Comparison of ENCODE assay signal across 36 cellular contexts in genomic region chr1:177934927-177935326, GRCh38. TPM values are rescaled to one million over a fixed set of nuclear protein-coding genes. Genes with fewer than 3 reads are reported as not detected.
"Had no signal": no experiment of that assay in that cellular context is flagged by ENCODE, and none has a peak within 500 bp of the region (broad histone marks: within the 10 kb centered on the region; RNA-seq: fewer than 3 reads in every experiment).

No MANE protein-coding gene starts in this region.

- H3K4me3 ChIP-seq: MG63, Peyer's patch had no signal

- DNase-seq: activated CD4-positive, alpha-beta memory T cell treated with anti-CD3 and anti-CD28 coated beads, Interleukin-2, amount 10 ng/mL, durations not matched to agents 7 days and 5 days; activated CD4-positive, alpha-beta T cell treated with anti-CD3 and anti-CD28 coated beads for 1 hour; activated CD4-positive, alpha-beta T cell treated with anti-CD3 and anti-CD28 coated beads for 48 hours; activated CD4-positive, CD25-positive, alpha-beta regulatory T cell; activated CD8-positive, alpha-beta memory T cell treated with anti-CD3 and anti-CD28 coated beads for 24 hours; activated CD8-positive, alpha-beta memory T cell treated with anti-CD3 and anti-CD28 coated beads, Interleukin-2, amount 10 ng/mL, durations not matched to agents 7 days and 5 days; activated CD8-positive, alpha-beta memory T cell treated with anti-CD3 and anti-CD28 coated beads, Interleukin-2, amount 50 U/mL, for 48 hours; activated effector memory CD4-positive, alpha-beta T cell treated with Interleukin-2 at 50 U/mL for 16 hours; activated naive CD4-positive, alpha-beta T cell treated with anti-CD3 and anti-CD28 coated beads, Interleukin-2, amount 50 U/mL, for 16 hours; activated naive CD8-positive, alpha-beta T cell treated with anti-CD3 and anti-CD28 coated beads for 36 hours; activated T-cell treated with anti-CD3 and anti-CD28 coated beads, Interleukin-2, amount 50 U/mL, for 48 hours; amniotic stem cell; aorta; brain microvascular endothelial cell; Kasumi-1; KG1; MG63; NCI-H1048; NCI-H1105 treated with DMSO at 0.1 percent for 48 hours; NCI-H1436; NCI-H1694; NCI-H2029 treated with DMSO at 0.1 percent for 48 hours; NCI-H2107; NCI-H345; NCI-H524 treated with DMSO at 0.1 percent for 48 hours; NCI-H748 treated with DMSO at 0.1 percent for 48 hours; NK-92 treated with Interleukin-12 subunit alpha and Interleukin-12 subunit beta, amount 100 ng/mL, for 24 hours; PC-3; Peyer's patch; RPMI8226; SW 1271; T-helper 1 cell; T-helper 2 cell; T-helper 9 cell had no signal

- H3K27me3 ChIP-seq: brain microvascular endothelial cell, MG63, Peyer's patch had no signal

- ATAC-seq: activated CD8-positive, alpha-beta memory T cell treated with anti-CD3 and anti-CD28 coated beads, Interleukin-2, amount 10 ng/mL, durations not matched to agents 7 days and 5 days; PC-3 had no signal

- H3K27me3 Mint-ChIP-seq: activated CD4-positive, alpha-beta memory T cell treated with anti-CD3 and anti-CD28 coated beads, Interleukin-2, amount 10 ng/mL, durations not matched to agents 7 days and 5 days; activated CD8-positive, alpha-beta memory T cell treated with anti-CD3 and anti-CD28 coated beads, Interleukin-2, amount 10 ng/mL, durations not matched to agents 7 days and 5 days; activated naive CD8-positive, alpha-beta T cell treated with anti-CD3 and anti-CD28 coated beads for 36 hours; central memory CD8-positive, alpha-beta T cell had no signal

- H3K27ac ChIP-seq: brain microvascular endothelial cell, Peyer's patch, VCaP had no signal

- H3K9me3 ChIP-seq: MG63, Peyer's patch had no signal

- H3K36me3 Mint-ChIP-seq: activated CD8-positive, alpha-beta memory T cell treated with anti-CD3 and anti-CD28 coated beads, Interleukin-2, amount 10 ng/mL, durations not matched to agents 7 days and 5 days; activated naive CD8-positive, alpha-beta T cell treated with anti-CD3 and anti-CD28 coated beads for 36 hours had no signal

- H3K36me3 ChIP-seq: brain microvascular endothelial cell, MG63 had no signal

- H3K9me3 Mint-ChIP-seq: activated CD4-positive, alpha-beta memory T cell treated with anti-CD3 and anti-CD28 coated beads, Interleukin-2, amount 10 ng/mL, durations not matched to agents 7 days and 5 days; activated naive CD8-positive, alpha-beta T cell treated with anti-CD3 and anti-CD28 coated beads for 36 hours had no signal

- H3K4me1 Mint-ChIP-seq: activated CD4-positive, alpha-beta memory T cell treated with anti-CD3 and anti-CD28 coated beads, Interleukin-2, amount 10 ng/mL, durations not matched to agents 7 days and 5 days; activated CD8-positive, alpha-beta memory T cell treated with anti-CD3 and anti-CD28 coated beads, Interleukin-2, amount 10 ng/mL, durations not matched to agents 7 days and 5 days; activated naive CD8-positive, alpha-beta T cell treated with anti-CD3 and anti-CD28 coated beads for 36 hours; central memory CD8-positive, alpha-beta T cell had no signal

- H3K27ac Mint-ChIP-seq: activated CD4-positive, alpha-beta memory T cell treated with anti-CD3 and anti-CD28 coated beads, Interleukin-2, amount 10 ng/mL, durations not matched to agents 7 days and 5 days; activated CD8-positive, alpha-beta memory T cell treated with anti-CD3 and anti-CD28 coated beads, Interleukin-2, amount 10 ng/mL, durations not matched to agents 7 days and 5 days; activated naive CD8-positive, alpha-beta T cell treated with anti-CD3 and anti-CD28 coated beads for 36 hours had no signal

- H3K4me3 Mint-ChIP-seq: activated CD4-positive, alpha-beta memory T cell treated with anti-CD3 and anti-CD28 coated beads, Interleukin-2, amount 10 ng/mL, durations not matched to agents 7 days and 5 days; activated CD8-positive, alpha-beta memory T cell treated with anti-CD3 and anti-CD28 coated beads, Interleukin-2, amount 10 ng/mL, durations not matched to agents 7 days and 5 days; activated naive CD8-positive, alpha-beta T cell treated with anti-CD3 and anti-CD28 coated beads for 36 hours; central memory CD8-positive, alpha-beta T cell had no signal

- H3K4me1 ChIP-seq: Peyer's patch had no signal

RNA-seq across cellular contexts. Expression of gene SEC16B, which starts 34.9 kb away (rescaled TPM):
- total RNA-seq: activated CD4-positive, alpha-beta memory T cell treated with anti-CD3 and anti-CD28 coated beads, Interleukin-2, amount 10 ng/mL, durations not matched to agents 7 days and 5 days; activated naive CD8-positive, alpha-beta T cell treated with anti-CD3 and anti-CD28 coated beads for 36 hours had no signal
